18 cellular contexts compared by ENCODE assay signal in the genomic region with DNA sequence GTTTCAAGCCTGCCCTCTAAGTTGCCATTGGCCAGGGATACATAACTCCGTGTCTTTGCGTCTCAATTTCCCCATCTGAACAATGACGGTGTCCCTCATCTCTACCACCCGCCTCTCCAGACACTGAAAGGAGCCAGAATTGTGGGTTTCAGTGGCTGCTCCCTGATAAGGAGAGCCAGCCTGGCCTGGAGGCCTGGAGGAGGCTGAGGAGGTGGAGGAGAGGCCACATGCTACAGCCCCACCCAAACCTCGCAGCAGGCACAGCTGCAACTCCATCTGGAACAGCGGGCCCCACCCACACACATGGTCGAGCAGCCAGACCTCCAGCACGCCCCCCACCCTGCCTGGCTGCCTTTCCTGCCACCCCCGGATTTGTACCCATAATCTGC. TPM values are rescaled to one million over a fixed set of nuclear protein-coding genes. Genes with fewer than 3 reads are reported as not detected.
DNase-seq lines count a peak whose midpoint lies in the region; ATAC-seq and TF ChIP-seq lines count a peak whose summit lies in the region.
"Had no signal": no experiment of that assay in that cellular context is flagged by ENCODE, and none has a peak within 500 bp of the region (broad histone marks: within the 10 kb centered on the region; RNA-seq: fewer than 3 reads in every experiment).

No MANE protein-coding gene starts in this region.

- H3K27me3 ChIP-seq in neutrophil: no peaks in the 10 kb centered on the region
- H3K27me3 ChIP-seq: body of pancreas, Peyer's patch had no signal

- no peaks in the 10 kb centered on the region for H3K9me3 Mint-ChIP-seq in activated T-cell treated with anti-CD3 and anti-CD28 coated beads, Interleukin-2, amount 50 U/mL, for 72 hours
- no peaks in the 10 kb centered on the region for H3K9me3 Mint-ChIP-seq in activated T-cell treated with anti-CD3 and anti-CD28 coated beads, Interleukin-2, amount 50 U/mL, for 4 hours
- H3K9me3 Mint-ChIP-seq in activated T-helper 2 cell treated with anti-CD3 and anti-CD28 coated beads, Interferon-gamma antibody, Interleukin-2, Interleukin-4, amounts not matched to agents 10 μg/mL and 5 μg/mL and 100 μg/mL, durations not matched to agents 14 hours and 24 hours and 36 hours: no peaks in the 10 kb centered on the region
- H3K9me3 Mint-ChIP-seq: CD8-positive, alpha-beta T cell; nephron had no signal

- H3K36me3 Mint-ChIP-seq in activated T-cell treated with anti-CD3 and anti-CD28 coated beads, Interleukin-2, amount 50 U/mL, for 72 hours (ENCODE audit: insufficient read depth in 2 of 2): no peaks in the 10 kb centered on the region
- no peaks in the 10 kb centered on the region for H3K36me3 Mint-ChIP-seq in activated T-cell treated with anti-CD3 and anti-CD28 coated beads, Interleukin-2, amount 50 U/mL, for 4 hours (ENCODE audit: insufficient read depth)
- H3K36me3 Mint-ChIP-seq in activated T-helper 2 cell treated with anti-CD3 and anti-CD28 coated beads, Interferon-gamma antibody, Interleukin-2, Interleukin-4, amounts not matched to agents 10 μg/mL and 5 μg/mL and 100 μg/mL, durations not matched to agents 14 hours and 24 hours and 36 hours (ENCODE audit: low read depth): peaks cover 3% of the 10 kb centered on the region
- H3K36me3 Mint-ChIP-seq: CD8-positive, alpha-beta T cell had no signal

- no peak for ATAC-seq in activated T-cell treated with anti-CD3 and anti-CD28 coated beads, Interleukin-2, amount 50 U/mL, for 72 hours (replicated peaks in 1 of 2)
- ATAC-seq in activated T-cell treated with anti-CD3 and anti-CD28 coated beads, Interleukin-2, amount 50 U/mL, for 4 hours: no peak
- ATAC-seq in GM18519 (IDR thresholded peaks at IDR 0.05; ENCODE audit: low FRiP score, unreplicated experiment): no peak
- ATAC-seq: body of pancreas; CD8-positive, alpha-beta T cell had no signal

- no peaks in the 10 kb centered on the region for H3K9me3 ChIP-seq in neutrophil
- H3K9me3 ChIP-seq: body of pancreas, Peyer's patch, stomach had no signal

- H3K27ac ChIP-seq in neutrophil: peak overlapping the region; percentile 78
- H3K27ac ChIP-seq: body of pancreas, Peyer's patch, stomach had no signal

- H3K4me3 Mint-ChIP-seq in activated T-cell treated with anti-CD3 and anti-CD28 coated beads, Interleukin-2, amount 50 U/mL, for 72 hours: peak overlapping the region in 1 of 2 donors; percentile 38
- H3K4me3 Mint-ChIP-seq in activated T-cell treated with anti-CD3 and anti-CD28 coated beads, Interleukin-2, amount 50 U/mL, for 4 hours: no peak overlapping the region
- H3K4me3 Mint-ChIP-seq in activated T-helper 2 cell treated with anti-CD3 and anti-CD28 coated beads, Interferon-gamma antibody, Interleukin-2, Interleukin-4, amounts not matched to agents 10 μg/mL and 5 μg/mL and 100 μg/mL, durations not matched to agents 14 hours and 24 hours and 36 hours (ENCODE audit: low read depth): no peak overlapping the region
- H3K4me3 Mint-ChIP-seq: CD8-positive, alpha-beta T cell; nephron had no signal

- intact Hi-C loops in activated T-helper 2 cell treated with anti-CD3 and anti-CD28 coated beads, Interferon-gamma antibody, Interleukin-2, Interleukin-4, amounts not matched to agents 10 μg/mL and 5 μg/mL and 100 μg/mL, durations not matched to agents 14 hours and 24 hours and 36 hours (cut with micrococcal nuclease): loop anchor here (2.0 kb wide), 1 partner anchor 42 kb away; no protein-coding TSS in a partner anchor

- DNase-seq in activated T-cell treated with anti-CD3 and anti-CD28 coated beads, Interleukin-2, amount 50 U/mL, for 72 hours: no peak
- DNase-seq in activated T-cell treated with anti-CD3 and anti-CD28 coated beads, Interleukin-2, amount 50 U/mL, for 4 hours: no peak
- DNase-seq in NCI-H69 (lab: John Stamatoyannopoulos, UW) (peak; percentile 16), NCI-H2107 treated with DMSO at 0.1 percent for 48 hours (lab: John Stamatoyannopoulos, UW; ENCODE audit: unreplicated experiment) (no peak), NCI-H446 (lab: John Stamatoyannopoulos, UW) (no peak)
- DNase-seq in activated T-helper 2 cell treated with anti-CD3 and anti-CD28 coated beads, Interferon-gamma antibody, Interleukin-2, Interleukin-4, amounts not matched to agents 10 μg/mL and 5 μg/mL and 100 μg/mL, durations not matched to agents 14 hours and 24 hours and 36 hours (ENCODE audit: low spot score): no peak
- DNase-seq: activated T-cell treated with anti-CD3 and anti-CD28 coated beads for 4 hours; body of pancreas; CD8-positive, alpha-beta T cell; midbrain; NCI-H1694; Peyer's patch; stimulated activated CD4-positive, alpha-beta T cell treated with anti-CD3 and anti-CD28 coated beads, Interleukin-2, amount 100 ng/mL, for 24 hours; stomach; T1000 had no signal

- peaks cover 5% of the 10 kb centered on the region for H3K27me3 Mint-ChIP-seq in activated T-cell treated with anti-CD3 and anti-CD28 coated beads, Interleukin-2, amount 50 U/mL, for 72 hours (ENCODE audit: low read depth)
- no peaks in the 10 kb centered on the region for H3K27me3 Mint-ChIP-seq in activated T-cell treated with anti-CD3 and anti-CD28 coated beads, Interleukin-2, amount 50 U/mL, for 4 hours (ENCODE audit: low read depth)
- no peaks in the 10 kb centered on the region for H3K27me3 Mint-ChIP-seq in activated T-helper 2 cell treated with anti-CD3 and anti-CD28 coated beads, Interferon-gamma antibody, Interleukin-2, Interleukin-4, amounts not matched to agents 10 μg/mL and 5 μg/mL and 100 μg/mL, durations not matched to agents 14 hours and 24 hours and 36 hours (ENCODE audit: low read depth)

- H3K4me1 ChIP-seq in neutrophil (ENCODE audit: control insufficient read depth in 1 of 2, insufficient read depth in 1 of 2, low read depth in 1 of 2, low read length in 1 of 2): peaks cover 50 to 55% of the 10 kb centered on the region in 2 experiments
- H3K4me1 ChIP-seq: body of pancreas had no signal

- H3K4me3 ChIP-seq in neutrophil (ENCODE audit: low read depth in 1 of 2, low read length in 1 of 2): no peak overlapping the region
- H3K4me3 ChIP-seq: body of pancreas, Peyer's patch, stomach had no signal

- peaks cover 52% of the 10 kb centered on the region for H3K4me1 Mint-ChIP-seq in activated T-cell treated with anti-CD3 and anti-CD28 coated beads, Interleukin-2, amount 50 U/mL, for 72 hours (ENCODE audit: low read depth)
- peaks cover 16% of the 10 kb centered on the region for H3K4me1 Mint-ChIP-seq in activated T-cell treated with anti-CD3 and anti-CD28 coated beads, Interleukin-2, amount 50 U/mL, for 4 hours (ENCODE audit: low read depth)
- H3K4me1 Mint-ChIP-seq in activated T-helper 2 cell treated with anti-CD3 and anti-CD28 coated beads, Interferon-gamma antibody, Interleukin-2, Interleukin-4, amounts not matched to agents 10 μg/mL and 5 μg/mL and 100 μg/mL, durations not matched to agents 14 hours and 24 hours and 36 hours (ENCODE audit: low read depth): peaks cover 33% of the 10 kb centered on the region

- H3K36me3 ChIP-seq in neutrophil: no peaks in the 10 kb centered on the region
- H3K36me3 ChIP-seq: Peyer's patch, stomach had no signal

- no peak for TF ChIP-seq CTCF in neutrophil (IDR thresholded peaks at IDR 0.05)

- H3K27ac Mint-ChIP-seq in activated T-cell treated with anti-CD3 and anti-CD28 coated beads, Interleukin-2, amount 50 U/mL, for 72 hours: peak overlapping the region; percentile 85
- H3K27ac Mint-ChIP-seq in activated T-helper 2 cell treated with anti-CD3 and anti-CD28 coated beads, Interferon-gamma antibody, Interleukin-2, Interleukin-4, amounts not matched to agents 10 μg/mL and 5 μg/mL and 100 μg/mL, durations not matched to agents 14 hours and 24 hours and 36 hours: peak overlapping the region; percentile 97
- H3K27ac Mint-ChIP-seq: CD8-positive, alpha-beta T cell; nephron had no signal

RNA-seq across cellular contexts. Expression of gene CD82, which starts 34.4 kb away (rescaled TPM):
- total RNA-seq in activated T-cell treated with anti-CD3 and anti-CD28 coated beads, Interleukin-2, amount 50 U/mL, for 72 hours: 100 to 1,000 TPM; 364 to 421 TPM
- total RNA-seq in activated T-cell treated with anti-CD3 and anti-CD28 coated beads, Interleukin-2, amount 50 U/mL, for 4 hours: 100 to 1,000 TPM; 364 to 594 (median 428) TPM
- 397 and 425 TPM in 2 replicates for total RNA-seq in activated T-helper 2 cell treated with anti-CD3 and anti-CD28 coated beads, Interferon-gamma antibody, Interleukin-2, Interleukin-4, amounts not matched to agents 10 μg/mL and 5 μg/mL and 100 μg/mL, durations not matched to agents 14 hours and 24 hours and 36 hours
